In the genomic region with DNA sequence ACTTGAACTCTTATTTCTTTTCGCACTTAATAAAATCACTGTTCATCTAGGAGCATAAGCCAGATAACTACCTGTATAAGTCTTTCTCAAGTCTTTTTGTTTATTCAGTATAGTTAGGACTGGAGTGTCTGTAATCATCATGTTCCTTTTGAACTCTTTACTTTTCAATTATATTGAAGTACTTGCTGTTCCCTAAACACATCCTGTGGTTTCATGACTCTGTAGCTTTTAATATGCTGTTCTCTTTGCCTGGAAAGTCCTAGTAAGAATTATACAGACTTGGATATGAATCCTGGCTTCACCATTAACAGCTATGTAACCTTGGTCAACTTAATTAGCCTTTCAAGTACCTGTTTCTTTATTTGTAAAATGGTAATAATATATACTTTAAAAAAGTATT, we compare ENCODE assay signal across 24 cellular contexts.
DNase-seq lines count a peak whose midpoint lies in the region; ATAC-seq and TF ChIP-seq lines count a peak whose summit lies in the region.
"Had no signal": no experiment of that assay in that cellular context is flagged by ENCODE, and none has a peak within 500 bp of the region (broad histone marks: within the 10 kb centered on the region; RNA-seq: fewer than 3 reads in every experiment).

No MANE protein-coding gene starts in this region.

- no peaks in the 10 kb centered on the region for H3K9me3 Mint-ChIP-seq in MCF 10A (ENCODE audit: unreplicated experiment)

- DNase-seq in NCI-H2107 treated with DMSO at 0.1 percent for 48 hours (lab: John Stamatoyannopoulos, UW; ENCODE audit: unreplicated experiment) (peak; percentile 7), NCI-H2107 (lab: John Stamatoyannopoulos, UW) (no peak), T-helper 17 cell (no peak), left lung (no peak), islet precursor cell (no peak), MCF 10A (ENCODE audit: unreplicated experiment) (no peak), AML-193 (lab: John Stamatoyannopoulos, UW) (no peak)
- DNase-seq: 8988T; ACHN; CD4-positive, CD25-positive, alpha-beta regulatory T cell; KBM-7; NCI-H1092 treated with DMSO at 0.1 percent for 48 hours; NCI-H1436; NCI-H187; NCI-H2081 treated with DMSO at 0.1 percent for 48 hours; NCI-H446 treated with DMSO at 0.1 percent for 48 hours; NCI-H69; NK-92 treated with Interleukin-12 subunit alpha and Interleukin-12 subunit beta, amount 100 ng/mL, for 24 hours; PC-3; SJCRH30 had no signal

- H3K36me3 ChIP-seq in KMS-11 (ENCODE audit: insufficient read depth): no peaks in the 10 kb centered on the region
- H3K36me3 ChIP-seq in left lung: no peaks in the 10 kb centered on the region
- H3K36me3 ChIP-seq: BLaER1, SJCRH30 had no signal

- ATAC-seq in T-helper 17 cell (no peak), left lung (peak; percentile 54)
- ATAC-seq: HCT116, PC-3, SK-N-SH treated with all-trans-retinoic acid at 6 μM for 48 hours had no signal

- intact Hi-C loops in left lung (cut with DNase I): no loop called here
- intact Hi-C loops in MCF 10A (cut with micrococcal nuclease): no loop called here

- POLR2A ChIA-PET in MCF 10A (lab: Yijun Ruan, JAX): interaction anchor here (0.9 to 1.1 kb wide), 2 partner anchors 15 to 86 kb away, joined by 4 to 7 read pairs; no protein-coding TSS in a partner anchor

- no peaks in the 10 kb centered on the region for H3K79me2 ChIP-seq in KMS-11 (ENCODE audit: insufficient read depth, low read depth)

- H3K4me3 Mint-ChIP-seq in T-helper 17 cell (no peak overlapping the region), MCF 10A (ENCODE audit: unreplicated experiment) (no peak overlapping the region)
- H3K4me3 Mint-ChIP-seq: CD4-positive, CD25-positive, alpha-beta regulatory T cell had no signal

- BruUV-seq in MCF 10A (replicated peaks; lab: Mats Ljungman, UMichigan): no TSS peak

- peak overlapping the region; percentile 39 for H3K27ac Mint-ChIP-seq in T-helper 17 cell
- H3K27ac Mint-ChIP-seq in MCF 10A (ENCODE audit: low read depth, unreplicated experiment): no peak overlapping the region

- H3K9ac ChIP-seq in KMS-11: no peak overlapping the region
- H3K9ac ChIP-seq: BLaER1 had no signal

- TF ChIP-seq CTCF in KMS-11 (conservative IDR thresholded peaks at IDR 0.05; ENCODE audit: low read depth, low read length) (no peak), left lung (IDR thresholded peaks at IDR 0.05) (no peak), MCF 10A (IDR thresholded peaks at IDR 0.05; ENCODE audit: unreplicated experiment) (no peak)

- no peak overlapping the region for H2AFZ ChIP-seq in KMS-11 (ENCODE audit: low read depth)

- H3K4me1 Mint-ChIP-seq in T-helper 17 cell (peaks cover 13% of the 10 kb centered on the region), MCF 10A (ENCODE audit: insufficient read depth, unreplicated experiment) (no peaks in the 10 kb centered on the region)

- peaks cover 29% of the 10 kb centered on the region for H3K4me1 ChIP-seq in KMS-11 (ENCODE audit: low read depth, poor library complexity, severe bottlenecking)
- H3K4me1 ChIP-seq in left lung: no peaks in the 10 kb centered on the region
- H3K4me1 ChIP-seq: BLaER1, SJCRH30 had no signal

- no peaks in the 10 kb centered on the region for H4K20me1 ChIP-seq in KMS-11 (ENCODE audit: insufficient read depth)
- H4K20me1 ChIP-seq: BLaER1 had no signal

- H3K27me3 Mint-ChIP-seq in T-helper 17 cell: no peaks in the 10 kb centered on the region
- no peaks in the 10 kb centered on the region for H3K27me3 Mint-ChIP-seq in MCF 10A (ENCODE audit: insufficient read depth, unreplicated experiment)
- H3K27me3 Mint-ChIP-seq: CD4-positive, CD25-positive, alpha-beta regulatory T cell had no signal

- H3K27me3 ChIP-seq in KMS-11 (ENCODE audit: insufficient read depth, low read depth): no peaks in the 10 kb centered on the region
- no peaks in the 10 kb centered on the region for H3K27me3 ChIP-seq in left lung
- H3K27me3 ChIP-seq: BLaER1, SJCRH30 had no signal

- H3K9me3 ChIP-seq in T-helper 17 cell (ENCODE audit: control insufficient read depth, low read length, poor library complexity, severe bottlenecking) (no peaks in the 10 kb centered on the region), left lung (peaks cover 0 to 13% of the 10 kb centered on the region in 2 donors)
- H3K9me3 ChIP-seq: BLaER1 had no signal

- H3K27ac ChIP-seq in KMS-11 (no peak overlapping the region), left lung (no peak overlapping the region)
- H3K27ac ChIP-seq: BLaER1, SJCRH30 had no signal

- H3K36me3 Mint-ChIP-seq in T-helper 17 cell (ENCODE audit: low read depth) (peaks cover 6% of the 10 kb centered on the region), MCF 10A (ENCODE audit: insufficient read depth, unreplicated experiment) (no peaks in the 10 kb centered on the region)

- H3K4me3 ChIP-seq in KMS-11 (IDR thresholded peaks at IDR 0.05; ENCODE audit: insufficient read depth, low read depth, low read length) (no peak overlapping the region), left lung (no peak overlapping the region)
- H3K4me3 ChIP-seq: BLaER1, SJCRH30 had no signal

- CTCF ChIA-PET in MCF 10A (lab: Yijun Ruan, JAX): interaction anchor here (0.6 kb wide), 1 partner anchor 16 kb away, joined by 4 read pairs; no protein-coding TSS in a partner anchor

- peak overlapping the region; percentile 10; the same call in 1 of the 2 replicates for H3K4me2 ChIP-seq in KMS-11
- H3K4me2 ChIP-seq: BLaER1 had no signal
